1 cellular context compared by ENCODE assay signal in the genomic region with DNA sequence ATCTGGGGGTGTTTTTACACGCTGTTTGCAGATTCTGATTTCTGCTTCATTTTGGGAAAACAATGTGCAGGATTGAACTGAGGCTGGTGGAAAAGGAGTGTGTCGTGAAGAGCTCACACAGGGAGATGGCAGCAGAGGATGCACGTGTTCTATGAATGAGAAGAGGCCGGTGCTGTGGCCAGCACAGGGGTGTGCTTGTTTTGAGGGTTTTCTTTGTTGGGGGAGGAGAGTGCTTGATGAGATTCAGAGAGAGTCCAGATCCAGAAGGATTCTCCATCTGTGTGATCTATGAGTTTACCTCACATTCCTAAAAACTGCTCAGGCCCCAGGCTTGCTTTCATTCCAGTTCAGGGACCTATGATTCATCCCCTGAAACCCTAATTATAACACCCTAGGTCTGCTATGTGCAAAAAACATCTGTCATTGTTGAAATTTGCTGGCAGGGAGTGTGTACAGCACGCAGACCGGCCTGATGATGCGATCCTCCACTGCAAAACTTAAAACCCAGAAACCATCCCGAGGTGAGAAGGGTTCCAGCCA.
TF ChIP-seq lines count a peak whose summit lies in the region.

No MANE protein-coding gene starts in this region.

TF ChIP-seq in HCT116, 20 proteins besides CTCF, POLR2A, EP300 and RAD21 (continued from another document):
- TF ChIP-seq POLR2AphosphoS5 (IDR thresholded peaks at IDR 0.05; ENCODE audit: low read depth, low read length) (no peak), FOSL1 (IDR thresholded peaks at IDR 0.05; ENCODE audit: low read depth) (peak; percentile 44), ELF1 (IDR thresholded peaks at IDR 0.05; ENCODE audit: borderline replicate concordance, low read depth) (no peak), EZH2 (IDR thresholded peaks at IDR 0.05) (no peak)
